ENCODE assay signal across 8 cellular contexts in genomic region chr4:6019316-6020263, GRCh38.
A peak's percentile ranks its signal among the peaks of the same experiment; 100 is the strongest.
DNase-seq lines count a peak whose midpoint lies in the region; ATAC-seq lines count a peak whose summit lies in the region.

No MANE protein-coding gene starts in this region.

- no peak for ATAC-seq in stimulated activated naive CD8-positive, alpha-beta T cell treated with anti-CD3 and anti-CD28 coated beads, Interleukin-15, Interleukin-2, amounts not matched to agents 100 U/mL and 50 U/mL, for 24 hours
- ATAC-seq in HG03280 (IDR thresholded peaks at IDR 0.05; ENCODE audit: unreplicated experiment), result no peak

- no peaks in the 10 kb centered on the region for H3K4me1 ChIP-seq in iPS-18a (ENCODE audit: control insufficient read depth, low read depth, low read length)

- peak overlapping the region; percentile 21 for H3K4me3 ChIP-seq in iPS-18a (ENCODE audit: low read length)

- DNase-seq in CD1c-positive myeloid dendritic cell (ENCODE audit: extremely low spot score), result peak; percentile 44
- peak; percentile 67 for DNase-seq in ELR (ENCODE audit: low read depth)
- DNase-seq in NCI-H1105 treated with DMSO at 0.1 percent for 48 hours (lab: John Stamatoyannopoulos, UW), result peak; percentile 20
- peak; percentile 1 for DNase-seq in amniotic epithelial cell (ENCODE audit: low read depth)
- DNase-seq in stimulated activated naive CD8-positive, alpha-beta T cell treated with anti-CD3 and anti-CD28 coated beads, Interleukin-15, Interleukin-2, amounts not matched to agents 100 U/mL and 50 U/mL, for 24 hours, result peak; percentile 35
- no peak for DNase-seq in NK-92 treated with Interleukin-12 subunit alpha and Interleukin-12 subunit beta, amount 100 ng/mL, for 24 hours (lab: John Stamatoyannopoulos, UW)

- H3K27ac ChIP-seq in iPS-18a (ENCODE audit: low read length), result no peak overlapping the region

- H3K36me3 ChIP-seq in iPS-18a (ENCODE audit: control insufficient read depth, low read depth, low read length), result no peaks in the 10 kb centered on the region

- no peaks in the 10 kb centered on the region for H3K27me3 ChIP-seq in iPS-18a (ENCODE audit: control insufficient read depth, insufficient read depth, low read length)

- no peaks in the 10 kb centered on the region for H3K9me3 ChIP-seq in iPS-18a (ENCODE audit: control insufficient read depth, low read depth, low read length)

- no peak overlapping the region for H3K9ac ChIP-seq in iPS-18a (ENCODE audit: low read length)
